In the genomic region with DNA sequence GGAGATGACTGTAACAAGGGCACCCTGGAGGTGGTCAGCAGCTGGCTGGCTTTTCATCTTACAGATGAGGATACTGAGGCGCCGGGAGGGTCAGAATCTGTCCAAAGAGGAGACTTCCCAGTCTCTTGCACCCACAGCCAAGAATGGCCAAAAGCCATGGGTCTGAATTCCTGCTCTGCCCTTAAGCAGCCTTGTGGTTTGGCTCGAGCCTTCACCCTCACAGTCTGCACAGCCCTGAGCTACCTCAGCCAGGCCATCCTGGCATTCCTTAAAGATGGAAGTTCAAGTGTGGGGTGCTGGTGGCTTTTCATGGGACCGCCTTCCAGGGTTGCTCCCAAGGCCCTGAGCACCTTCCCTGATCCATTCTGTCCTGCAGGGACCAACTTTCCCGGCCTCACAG, we compare ENCODE assay signal across 12 cellular contexts. TPM values are rescaled to one million over a fixed set of nuclear protein-coding genes. Genes with fewer than 3 reads are reported as not detected.
"Had no signal": no experiment of that assay in that cellular context is flagged by ENCODE, and none has a peak within 500 bp of the region (broad histone marks: within the 10 kb centered on the region; RNA-seq: fewer than 3 reads in every experiment).

No MANE protein-coding gene starts in this region.

- ATAC-seq: activated CD4-positive, CD25-positive, alpha-beta regulatory T cell treated with anti-CD3 and anti-CD28 coated beads, Interleukin-2, amount 50 U/mL, for 24 hours; left lobe of liver; mucosa of descending colon; stimulated activated memory B cell treated with anti-CD40 and anti-IgM and Interleukin-4, amounts not matched to agents 10 μg/mL and 1 μg/mL and 100 μg/mL, for 72 hours had no signal

- H3K4me1 ChIP-seq: breast epithelium had no signal

- H3K4me3 ChIP-seq: breast epithelium, mucosa of descending colon had no signal

- H3K36me3 ChIP-seq: breast epithelium had no signal

- H3K9me3 ChIP-seq: breast epithelium, mucosa of descending colon had no signal

- DNase-seq: activated CD4-positive, alpha-beta T cell treated with anti-CD3 and anti-CD28 coated beads, Interleukin-2, amount 50 U/mL, for 1 hour; activated naive CD4-positive, alpha-beta T cell; activated naive CD8-positive, alpha-beta T cell treated with anti-CD3 and anti-CD28 coated beads, Interleukin-2, amount 10 ng/mL, durations not matched to agents 7 days and 5 days; anterior cingulate cortex; mucosa of descending colon; nucleus accumbens; stimulated activated CD4-positive, alpha-beta T cell treated with anti-CD3 and anti-CD28 coated beads, Interleukin-2, amount 100 ng/mL, for 48 hours had no signal

- H3K27me3 ChIP-seq: breast epithelium had no signal

RNA-seq across cellular contexts. Expression of gene CACNA2D2, which starts 59.2 kb away (rescaled TPM):
- total RNA-seq: epithelial cell of proximal tubule had no signal
